In genomic region chr10:72058989-72059842, GRCh38 we compare ENCODE assay signal across 1 cellular context.
TF ChIP-seq lines count a peak whose summit lies in the region.

No MANE protein-coding gene starts in this region.

TF ChIP-seq in IMR-90, 13 proteins besides CTCF, POLR2A, EP300 and RAD21:
- TF ChIP-seq USF2 (IDR thresholded peaks at IDR 0.05; ENCODE audit: low read depth, low read length) (no peak), FOS (IDR thresholded peaks at IDR 0.05; ENCODE audit: low read depth, low read length) (no peak), MAZ (IDR thresholded peaks at IDR 0.05; ENCODE audit: borderline replicate concordance, low read depth, low read length) (no peak), BHLHE40 (IDR thresholded peaks at IDR 0.05; ENCODE audit: low read depth, low read length) (no peak)
